In genomic region chrX:132489256-132490085, GRCh38 we compare ENCODE assay signal across 1 cellular context.
TF ChIP-seq lines count a peak whose summit lies in the region.

No MANE protein-coding gene starts in this region.

TF ChIP-seq in SK-N-SH, 30 proteins besides CTCF, POLR2A, EP300 and RAD21 (continued from another document):
- TF ChIP-seq ZBTB33 (IDR thresholded peaks at IDR 0.05; ENCODE audit: borderline replicate concordance, low read depth): no peak
- TF ChIP-seq MAX (IDR thresholded peaks at IDR 0.05; ENCODE audit: low read depth): no peak
- no peak for TF ChIP-seq CHD2 (IDR thresholded peaks at IDR 0.05; ENCODE audit: low read length, partially characterized antibody)
- TF ChIP-seq RCOR1 (IDR thresholded peaks at IDR 0.05; ENCODE audit: low read length): no peak
- no peak for TF ChIP-seq TAF1 (IDR thresholded peaks at IDR 0.05; ENCODE audit: borderline replicate concordance, low read depth, low read length)
- no peak for TF ChIP-seq NFIC (IDR thresholded peaks at IDR 0.05; ENCODE audit: borderline replicate concordance)
- no peak for TF ChIP-seq EZH2phosphoT487 (IDR thresholded peaks at IDR 0.05; ENCODE audit: borderline replicate concordance, low read depth)
